In the genomic region with DNA sequence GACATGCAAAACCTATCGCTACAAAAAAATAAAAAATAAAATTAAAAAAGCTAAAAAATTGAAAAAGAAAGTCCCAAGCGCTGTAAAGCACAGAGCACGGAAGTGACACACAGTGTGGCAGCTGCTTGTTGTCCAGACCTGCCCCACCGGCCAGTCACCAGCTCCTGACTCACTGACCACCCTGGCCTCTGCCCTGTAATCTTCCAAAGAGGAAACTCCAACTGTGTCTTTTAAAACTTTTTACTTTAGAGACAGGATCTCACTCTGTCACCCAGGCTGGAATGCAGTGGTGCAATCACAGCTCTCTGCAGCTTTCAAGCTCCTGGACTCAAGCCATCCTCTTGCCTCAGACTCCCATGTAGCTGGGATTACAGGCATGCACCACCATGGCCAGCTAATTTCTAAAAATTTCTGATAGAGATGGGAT, we compare ENCODE assay signal across 8 cellular contexts. TPM values are rescaled to one million over a fixed set of nuclear protein-coding genes. Genes with fewer than 3 reads are reported as not detected.
DNase-seq lines count a peak whose midpoint lies in the region; ATAC-seq, FAIRE-seq and TF ChIP-seq lines count a peak whose summit lies in the region.

No MANE protein-coding gene starts in this region.

- H3K4me1 Mint-ChIP-seq in immature natural killer cell (peaks cover 17 to 20% of the 10 kb centered on the region in 2 donors), T-cell (peaks cover 34 to 43% (median 38%) of the 10 kb centered on the region in 3 donors)

- no peak for FAIRE-seq in GM12891 (lab: Jason Lieb, UNC)

- peaks cover 0 to 4% (median 0%) of the 10 kb centered on the region in 3 donors for H3K36me3 Mint-ChIP-seq in immature natural killer cell
- peaks cover 4% of the 10 kb centered on the region for H3K36me3 Mint-ChIP-seq in T-cell

- peak; percentile 99 for DNase-seq in ELR (ENCODE audit: low read depth)
- peak; percentile 96 to 98 for DNase-seq in SW 1271 (lab: John Stamatoyannopoulos, UW)
- DNase-seq in left cardiac atrium: peak; percentile 86
- DNase-seq in retinal pigment epithelial cell (ENCODE audit: low read depth): peak; percentile 57
- no peak for DNase-seq in immature natural killer cell
- DNase-seq in GM12891 (ENCODE audit: insufficient read length, low spot score): no peak
- DNase-seq in T-cell: no peak

- H3K27ac Mint-ChIP-seq in immature natural killer cell (no peak overlapping the region), T-cell (no peak overlapping the region)

- intact Hi-C loops in left cardiac atrium (cut with DNase I): no loop called here

- TF ChIP-seq POLR2A in GM12891 (IDR thresholded peaks at IDR 0.05; ENCODE audit: low read depth, low read length): no peak

- no peak for TF ChIP-seq CTCF in retinal pigment epithelial cell (conservative IDR thresholded peaks at IDR 0.05; ENCODE audit: low read depth, low read length)

- POLR2A ChIA-PET in T-cell (lab: Charles Lee): no interaction called here

- H3K4me3 Mint-ChIP-seq in immature natural killer cell (no peak overlapping the region), T-cell (no peak overlapping the region)

- ATAC-seq in left cardiac atrium: peak; percentile 75 to 79
- ATAC-seq in GM21786 (IDR thresholded peaks at IDR 0.05; ENCODE audit: unreplicated experiment): no peak
- ATAC-seq in T-cell (replicated peaks in 1 of 4): no peak

- H3K4me3 ChIP-seq in retinal pigment epithelial cell (ENCODE audit: low read length): no peak overlapping the region

- H3K9me3 Mint-ChIP-seq in immature natural killer cell (no peaks in the 10 kb centered on the region), T-cell (no peaks in the 10 kb centered on the region)

- H3K27me3 Mint-ChIP-seq in immature natural killer cell (ENCODE audit: low read depth in 3 of 3) (peaks cover 0 to 7% (median 6%) of the 10 kb centered on the region in 3 donors), T-cell (no peaks in the 10 kb centered on the region)

- CTCF ChIA-PET in T-cell (lab: Charles Lee): no interaction called here

TF ChIP-seq in GM12891, 5 proteins besides CTCF, POLR2A, EP300 and RAD21:
- TF ChIP-seq PAX5 (IDR thresholded peaks at IDR 0.05; ENCODE audit: insufficient read depth, low read length, severe bottlenecking) (no peak), TAF1 (IDR thresholded peaks at IDR 0.05; ENCODE audit: low read depth, low read length) (no peak)

RNA-seq across cellular contexts. Expression of a gene that starts 23.6 kb away (rescaled TPM):
- total RNA-seq in left cardiac atrium (10 to 100 TPM; 47.4 to 52.2 TPM), T-cell (10 to 100 TPM; 17.9 to 22.5 (median 22.1) TPM)
- 1 to 10 TPM; 4.7 to 6.1 (median 4.8) TPM for polyA plus RNA-seq in immature natural killer cell
- polyA plus RNA-seq in GM12891 (2012; ENCODE audit: low read depth, missing spikeins): 17.9 TPM

Comparison
In these comparisons a context has a peak if more than half of its experiments do, and no peak if none do; other contexts are left out.
1. DNase-seq: peak in ELR (single experiment), SW 1271 (2 of 2), left cardiac atrium (single experiment) and retinal pigment epithelial cell (single experiment); none in immature natural killer cell (0 of 3), GM12891 (single experiment) and T-cell (0 of 34).
2. ATAC-seq: peak in left cardiac atrium (2 of 2); none in GM21786 (single experiment) and T-cell (0 of 4).